7 cellular contexts compared by ENCODE assay signal in the genomic region with DNA sequence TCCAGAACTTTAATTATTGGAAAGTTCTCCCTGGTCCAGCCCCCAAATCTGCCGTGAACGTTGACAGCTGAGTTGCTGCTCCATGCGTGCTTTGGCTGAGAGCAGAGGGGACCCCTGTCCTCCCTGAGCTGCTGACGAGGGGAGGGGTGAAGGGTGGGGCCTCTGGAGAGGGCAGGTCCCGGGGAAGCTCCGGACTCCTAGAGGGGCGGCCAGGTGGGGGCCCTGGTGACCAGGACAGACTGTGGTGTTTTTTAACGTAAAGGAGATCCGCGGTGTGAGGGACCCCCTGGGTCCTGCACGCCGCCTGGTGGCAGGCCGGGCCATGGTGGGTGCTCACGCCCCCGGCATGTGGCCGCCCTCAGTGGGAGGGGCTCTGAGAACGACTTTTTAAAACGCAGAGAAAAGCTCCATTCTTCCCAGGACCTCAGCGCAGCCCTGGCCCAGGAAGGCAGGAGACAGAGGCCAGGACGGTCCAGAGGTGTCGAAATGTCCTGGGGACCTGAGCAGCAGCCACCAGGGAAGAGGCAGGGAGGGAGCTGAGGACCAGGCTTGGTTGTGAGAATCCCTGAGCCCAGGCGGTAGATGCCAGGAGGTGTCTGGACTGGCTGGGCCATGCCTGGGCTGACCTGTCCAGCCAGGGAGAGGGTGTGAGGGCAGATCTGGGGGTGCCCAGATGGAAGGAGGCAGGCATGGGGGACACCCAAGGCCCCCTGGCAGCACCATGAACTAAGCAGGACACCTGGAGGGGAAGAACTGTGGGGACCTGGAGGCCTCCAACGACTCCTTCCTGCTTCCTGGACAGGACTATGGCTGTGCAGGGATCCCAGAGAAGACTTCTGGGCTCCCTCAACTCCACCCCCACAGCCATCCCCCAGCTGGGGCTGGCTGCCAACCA. TPM values are rescaled to one million over a fixed set of nuclear protein-coding genes. Genes with fewer than 3 reads are reported as not detected.
DNase-seq lines count a peak whose midpoint lies in the region; ATAC-seq, FAIRE-seq and TF ChIP-seq lines count a peak whose summit lies in the region.

A gene (plus strand): TSS at position 410 of the 895 bp plus-strand sequence. CDS start 397 bp downstream, at position 807.

- peak; percentile 49 for TF ChIP-seq CTCF in GM12865 (IDR thresholded peaks at IDR 0.05; ENCODE audit: insufficient read depth, low read depth, low read length, missing control alignments)
- peak; percentile 57 for TF ChIP-seq CTCF in fibroblast of villous mesenchyme (IDR thresholded peaks at IDR 0.05; ENCODE audit: insufficient read depth, low read depth, low read length)

- no peak for FAIRE-seq in small intestine (lab: Jason Lieb, UNC)

- no peaks in the 10 kb centered on the region for H3K36me3 ChIP-seq in small intestine (ENCODE audit: control insufficient read depth in 2 of 2, insufficient read depth in 2 of 2, low read length in 2 of 2)

- peaks cover 2 to 13% of the 10 kb centered on the region in 2 donors for H3K4me1 ChIP-seq in small intestine (ENCODE audit: control insufficient read depth in 2 of 2, insufficient read depth in 1 of 2, low read depth in 1 of 2, low read length in 1 of 2)

- no peak for ATAC-seq in GM21390 (IDR thresholded peaks at IDR 0.05; ENCODE audit: unreplicated experiment)

- H3K27me3 ChIP-seq in small intestine (ENCODE audit: control insufficient read depth in 2 of 2, insufficient read depth in 2 of 2, low read length in 2 of 2) = no peaks in the 10 kb centered on the region

- H3K27ac ChIP-seq in small intestine (ENCODE audit: low read depth in 1 of 2, low read length in 1 of 2) = peak within 1 kb of the TSS in 1 of 2 donors; percentile 21

- H3K9me3 ChIP-seq in small intestine (ENCODE audit: control insufficient read depth, low read depth) = no peaks in the 10 kb centered on the region

- 4 to 7% (median 5%) methylated on average over 16 to 23 of the region's 23 CpGs for WGBS in small intestine, 3 donors

- peak within 1 kb of the TSS; percentile 65 for H3K4me3 ChIP-seq in GM12865 (ENCODE audit: low read depth, low read length)
- H3K4me3 ChIP-seq in fibroblast of villous mesenchyme (ENCODE audit: low read depth, low read length) = peak within 1 kb of the TSS; percentile 55
- peak within 1 kb of the TSS in 1 of 2 donors; percentile 14 for H3K4me3 ChIP-seq in small intestine (ENCODE audit: low read depth in 1 of 2, low read length in 2 of 2)

- peak; percentile 58 for DNase-seq in GM12865 (ENCODE audit: low read depth)
- DNase-seq in HuH-7.5 (ENCODE audit: low spot score) = peak; percentile 95
- peak; percentile 41 for DNase-seq in activated CD8-positive, alpha-beta memory T cell treated with anti-CD3 and anti-CD28 coated beads, Interleukin-2, amount 50 U/mL, for 4 hours
- peak; percentile 54 for DNase-seq in fibroblast of villous mesenchyme (ENCODE audit: low read depth)
- DNase-seq in retina = peak; percentile 68
- DNase-seq in small intestine = no peak

RNA-seq across cellular contexts. Expression of the gene that starts here (rescaled TPM):
- total RNA-seq in fibroblast of villous mesenchyme = 3.9 and 6.1 TPM in 2 replicates
- 1 to 10 TPM; 3.4 to 5.1 (median 4.3) TPM for polyA plus RNA-seq in small intestine
